In genomic region chr2:84486436-84487115, GRCh38 we compare ENCODE assay signal across 12 cellular contexts. TPM values are rescaled to one million over a fixed set of nuclear protein-coding genes. Genes with fewer than 3 reads are reported as not detected.
DNase-seq lines count a peak whose midpoint lies in the region; ATAC-seq and TF ChIP-seq lines count a peak whose summit lies in the region.
"Had no signal": no experiment of that assay in that cellular context is flagged by ENCODE, and none has a peak within 500 bp of the region (broad histone marks: within the 10 kb centered on the region; RNA-seq: fewer than 3 reads in every experiment).

No MANE protein-coding gene starts in this region.

- H3K9me3 Mint-ChIP-seq in nephron: no peaks in the 10 kb centered on the region
- no peaks in the 10 kb centered on the region for H3K9me3 Mint-ChIP-seq in activated naive CD4-positive, alpha-beta T cell treated with anti-CD3 and anti-CD28 coated beads, Interleukin-2, amount 10 ng/mL, durations not matched to agents 7 days and 5 days

- H3K27ac ChIP-seq in esophagus squamous epithelium: no peak overlapping the region
- H3K27ac ChIP-seq: psoas muscle had no signal

- no peaks in the 10 kb centered on the region for H3K27me3 ChIP-seq in esophagus squamous epithelium

- CTCF ChIA-PET in activated naive CD4-positive, alpha-beta T cell treated with anti-CD3 and anti-CD28 coated beads, Interleukin-2, amount 10 ng/mL, durations not matched to agents 7 days and 5 days (lab: Charles Lee): no interaction called here

- no peak overlapping the region for H3K4me3 Mint-ChIP-seq in nephron
- H3K4me3 Mint-ChIP-seq in activated naive CD4-positive, alpha-beta T cell treated with anti-CD3 and anti-CD28 coated beads, Interleukin-2, amount 10 ng/mL, durations not matched to agents 7 days and 5 days: no peak overlapping the region

- no peak for ATAC-seq in HG03442 (IDR thresholded peaks at IDR 0.05; ENCODE audit: unreplicated experiment)
- ATAC-seq: HCT116, psoas muscle had no signal

- DNase-seq in DMS153 treated with DMSO at 0.1 percent for 48 hours (lab: John Stamatoyannopoulos, UW; ENCODE audit: unreplicated experiment) (peak; percentile 39), NCI-H2107 (lab: John Stamatoyannopoulos, UW) (peak; percentile 46), epidermal melanocyte (ENCODE audit: insufficient read length, low spot score) (peak; percentile 25), hepatic stellate cell (ENCODE audit: low spot score) (no peak), esophagus squamous epithelium (lab: John Stamatoyannopoulos, UW) (no peak)
- DNase-seq in activated naive CD4-positive, alpha-beta T cell treated with anti-CD3 and anti-CD28 coated beads, Interleukin-2, amount 10 ng/mL, durations not matched to agents 7 days and 5 days: no peak
- DNase-seq: activated T-cell treated with anti-CD3 and anti-CD28 coated beads, Interleukin-2, amount 50 U/mL, for 48 hours; dermis blood vessel endothelial cell; psoas muscle had no signal

- no peak overlapping the region for H3K4me3 ChIP-seq in esophagus squamous epithelium
- H3K4me3 ChIP-seq: psoas muscle had no signal

- WGBS in esophagus squamous epithelium, 2 donors: 83 to 87% methylated on average over 2 of the region's 2 CpGs

- no peaks in the 10 kb centered on the region for H3K27me3 Mint-ChIP-seq in nephron (ENCODE audit: low read depth)
- peaks cover under 1% of the 10 kb centered on the region for H3K27me3 Mint-ChIP-seq in activated naive CD4-positive, alpha-beta T cell treated with anti-CD3 and anti-CD28 coated beads, Interleukin-2, amount 10 ng/mL, durations not matched to agents 7 days and 5 days

- peaks cover 19% of the 10 kb centered on the region for H3K4me1 Mint-ChIP-seq in nephron
- peaks cover 13% of the 10 kb centered on the region for H3K4me1 Mint-ChIP-seq in activated naive CD4-positive, alpha-beta T cell treated with anti-CD3 and anti-CD28 coated beads, Interleukin-2, amount 10 ng/mL, durations not matched to agents 7 days and 5 days

- TF ChIP-seq CTCF in nephron (IDR thresholded peaks at IDR 0.05; ENCODE audit: unreplicated experiment in 3 of 3) (no peak), esophagus squamous epithelium (IDR thresholded peaks at IDR 0.05) (no peak)

- no peaks in the 10 kb centered on the region for H3K36me3 Mint-ChIP-seq in nephron (ENCODE audit: low read depth)
- no peaks in the 10 kb centered on the region for H3K36me3 Mint-ChIP-seq in activated naive CD4-positive, alpha-beta T cell treated with anti-CD3 and anti-CD28 coated beads, Interleukin-2, amount 10 ng/mL, durations not matched to agents 7 days and 5 days

- no peak for TF ChIP-seq POLR2A in esophagus squamous epithelium (IDR thresholded peaks at IDR 0.05)

- H3K9me3 ChIP-seq in esophagus squamous epithelium: no peaks in the 10 kb centered on the region
- H3K9me3 ChIP-seq: psoas muscle had no signal

- intact Hi-C loops in esophagus squamous epithelium (cut with DNase I): no loop called here

- H3K27ac Mint-ChIP-seq in nephron: peak overlapping the region; percentile 97 to 98 (median 97)
- no peak overlapping the region for H3K27ac Mint-ChIP-seq in activated naive CD4-positive, alpha-beta T cell treated with anti-CD3 and anti-CD28 coated beads, Interleukin-2, amount 10 ng/mL, durations not matched to agents 7 days and 5 days

- no peaks in the 10 kb centered on the region for H3K4me1 ChIP-seq in esophagus squamous epithelium
- H3K4me1 ChIP-seq: psoas muscle had no signal

- no peaks in the 10 kb centered on the region for H3K36me3 ChIP-seq in esophagus squamous epithelium

RNA-seq across cellular contexts. Expression of gene SUCLG1, which starts 27.5 kb away (rescaled TPM):
- 10 to 100 TPM; 66.6 to 90.6 (median 78.0) TPM for total RNA-seq in esophagus squamous epithelium

RNA-seq across cellular contexts. Expression of gene DNAH6, which starts 29.7 kb away (rescaled TPM):
- total RNA-seq in esophagus squamous epithelium: under 1 TPM in 3 of 4 donors, not detected in 1; 0.06 to 0.38 (median 0.13) TPM

Comparison
In these comparisons a context has a peak if more than half of its experiments do, and no peak if none do; other contexts are left out.
1. DNase-seq: peak in DMS153 treated with DMSO at 0.1 percent for 48 hours (single experiment), NCI-H2107 (single experiment) and epidermal melanocyte (single experiment); none in hepatic stellate cell (single experiment), esophagus squamous epithelium (single experiment) and activated naive CD4-positive, alpha-beta T cell treated with anti-CD3 and anti-CD28 coated beads, Interleukin-2, amount 10 ng/mL, durations not matched to agents 7 days and 5 days (single experiment).